Comparison of ENCODE assay signal across 15 cellular contexts in the genomic region with DNA sequence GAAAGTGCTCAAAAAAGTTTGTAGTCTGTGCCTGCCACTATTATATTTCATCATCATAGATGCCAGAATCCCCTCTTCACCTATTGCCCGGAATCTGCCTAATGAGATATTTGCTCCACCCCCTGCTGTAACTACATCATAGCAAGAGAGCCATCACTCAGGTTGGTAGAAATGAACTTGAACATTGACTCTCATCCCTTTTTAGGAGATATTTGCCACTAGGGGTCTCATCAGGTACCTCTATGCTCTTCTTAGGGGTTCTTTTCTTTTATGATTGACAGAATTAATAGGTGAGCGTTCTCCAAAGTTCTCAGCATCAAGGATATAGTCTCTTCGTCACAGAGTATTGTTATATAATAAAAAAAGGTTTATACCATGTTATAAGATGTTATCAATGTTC. TPM values are rescaled to one million over a fixed set of nuclear protein-coding genes. Genes with fewer than 3 reads are reported as not detected.
DNase-seq lines count a peak whose midpoint lies in the region; ATAC-seq and TF ChIP-seq lines count a peak whose summit lies in the region.
"Had no signal": no experiment of that assay in that cellular context is flagged by ENCODE, and none has a peak within 500 bp of the region (broad histone marks: within the 10 kb centered on the region; RNA-seq: fewer than 3 reads in every experiment).

No MANE protein-coding gene starts in this region.

- no peak overlapping the region for H2BK15ac ChIP-seq in mesendoderm (replicated peaks; ENCODE audit: low read depth)

- no TSS peak for BruUV-seq in PC-3 (replicated peaks; lab: Mats Ljungman, UMichigan)
- no TSS peak for BruUV-seq in Calu3 (replicated peaks; lab: Mats Ljungman, UMichigan)

- no peak overlapping the region for H3K23ac ChIP-seq in mesendoderm (ENCODE audit: low read length)

- H3K9me2 ChIP-seq in GM23338 (ENCODE audit: insufficient read depth) (no peaks in the 10 kb centered on the region), Loucy (replicated peaks; ENCODE audit: low read depth, low read length) (no peaks in the 10 kb centered on the region), PC-3 (replicated peaks; ENCODE audit: low read length) (no peaks in the 10 kb centered on the region)

- H3K27me3 ChIP-seq in GM23338 (ENCODE audit: insufficient read depth) = no peaks in the 10 kb centered on the region
- H3K27me3 ChIP-seq in Loucy (ENCODE audit: insufficient read depth, low read length, poor library complexity, severe bottlenecking) = no peaks in the 10 kb centered on the region
- peaks cover 23% of the 10 kb centered on the region for H3K27me3 ChIP-seq in PC-3 (ENCODE audit: low read length)
- no peaks in the 10 kb centered on the region for H3K27me3 ChIP-seq in mesendoderm (ENCODE audit: insufficient read depth, low read length, poor library complexity)
- H3K27me3 ChIP-seq: BLaER1 had no signal

- ATAC-seq in GM23338 = no peak
- ATAC-seq in PC-3 = no peak

- H3K36me3 Mint-ChIP-seq in GM23338 (ENCODE audit: low read depth) (no peaks in the 10 kb centered on the region), Calu3 (ENCODE audit: insufficient read depth, unreplicated experiment) (no peaks in the 10 kb centered on the region)
- H3K36me3 Mint-ChIP-seq: CD8-positive, alpha-beta memory T cell; IgD-negative memory B cell had no signal

- POLR2A ChIA-PET in PC-3 (lab: Charles Lee; ENCODE audit: unreplicated experiment) = no interaction called here

- H3K4me2 ChIP-seq in GM23338 (no peak overlapping the region), Loucy (ENCODE audit: low read depth, low read length, poor library complexity, severe bottlenecking) (no peak overlapping the region), PC-3 (ENCODE audit: low read length) (no peak overlapping the region), mesendoderm (ENCODE audit: low read length) (no peak overlapping the region)
- H3K4me2 ChIP-seq: BLaER1 had no signal

- no peaks in the 10 kb centered on the region for H3K4me1 Mint-ChIP-seq in GM23338
- H3K4me1 Mint-ChIP-seq in Calu3 (ENCODE audit: low read depth, unreplicated experiment) = no peaks in the 10 kb centered on the region
- H3K4me1 Mint-ChIP-seq: CD8-positive, alpha-beta memory T cell had no signal

- peak in 1 of 2 experiments; percentile 39; a peak in 2 of 4 replicates for TF ChIP-seq CTCF in GM23338 (conservative IDR thresholded peaks at IDR 0.05; ENCODE audit: low read depth in 2 of 2)
- TF ChIP-seq CTCF in Loucy (conservative IDR thresholded peaks at IDR 0.05; ENCODE audit: low read length) = peak; percentile 21; the same call in 1 of the 2 replicates
- 0 out of 2 replicates have a peak, but pooled peaks have one; percentile 13 for TF ChIP-seq CTCF in PC-3 (conservative IDR thresholded peaks at IDR 0.05; ENCODE audit: low read depth, low read length)
- TF ChIP-seq CTCF in Calu3 (IDR thresholded peaks at IDR 0.05; ENCODE audit: unreplicated experiment) = no peak

- H3K18ac ChIP-seq in mesendoderm (ENCODE audit: low read length) = no peak overlapping the region

- H3K79me2 ChIP-seq in GM23338 (replicated peaks; ENCODE audit: insufficient read depth) = no peaks in the 10 kb centered on the region
- no peaks in the 10 kb centered on the region for H3K79me2 ChIP-seq in Loucy (ENCODE audit: insufficient read depth, low read length)
- H3K79me2 ChIP-seq in PC-3 (ENCODE audit: low read length) = no peaks in the 10 kb centered on the region
- no peaks in the 10 kb centered on the region for H3K79me2 ChIP-seq in mesendoderm (ENCODE audit: control insufficient read depth, insufficient read depth, low read length)

- H3K4me3 ChIP-seq in GM23338 = no peak overlapping the region
- no peak overlapping the region for H3K4me3 ChIP-seq in Loucy (ENCODE audit: low read length, poor library complexity, severe bottlenecking)
- no peak overlapping the region for H3K4me3 ChIP-seq in PC-3 (ENCODE audit: low read length)
- H3K4me3 ChIP-seq in mesendoderm (ENCODE audit: low read length) = no peak overlapping the region
- H3K4me3 ChIP-seq: BLaER1 had no signal

- no peak overlapping the region for H4K5ac ChIP-seq in mesendoderm (ENCODE audit: low read length)

- H2AFZ ChIP-seq in GM23338 = no peak overlapping the region
- H2AFZ ChIP-seq in Loucy (ENCODE audit: low read length) = no peak overlapping the region
- no peak overlapping the region for H2AFZ ChIP-seq in PC-3 (ENCODE audit: low read length)

- no peak overlapping the region for H3K27ac ChIP-seq in GM23338 (ENCODE audit: low read depth)
- H3K27ac ChIP-seq in PC-3 (ENCODE audit: low read length) = no peak overlapping the region
- no peak overlapping the region for H3K27ac ChIP-seq in mesendoderm (ENCODE audit: low read depth, low read length)
- H3K27ac ChIP-seq: BLaER1 had no signal

- no peak overlapping the region for H2BK120ac ChIP-seq in mesendoderm (ENCODE audit: low read depth, low read length)

- H3K4me3 Mint-ChIP-seq in GM23338 = no peak overlapping the region
- H3K4me3 Mint-ChIP-seq in Calu3 (ENCODE audit: low read depth, unreplicated experiment) = no peak overlapping the region
- H3K4me3 Mint-ChIP-seq: CD8-positive, alpha-beta memory T cell; IgD-negative memory B cell had no signal

- H3K79me1 ChIP-seq in mesendoderm (ENCODE audit: low read length) = no peaks in the 10 kb centered on the region

- WGBS in mesendoderm (ENCODE audit: extremely low coverage, insufficient coverage, low lambda C conversion rate) = no CpG with 5 or more reads among the region's 3 CpGs

- no peak overlapping the region for H2BK5ac ChIP-seq in mesendoderm (ENCODE audit: low read length)

- H3K36me3 ChIP-seq in GM23338 (ENCODE audit: insufficient read depth) (no peaks in the 10 kb centered on the region), Loucy (ENCODE audit: insufficient read depth, low read length) (no peaks in the 10 kb centered on the region), PC-3 (ENCODE audit: low read depth, low read length) (no peaks in the 10 kb centered on the region), mesendoderm (ENCODE audit: control insufficient read depth, insufficient read depth, low read length) (no peaks in the 10 kb centered on the region)
- H3K36me3 ChIP-seq: BLaER1 had no signal

- H3K9ac ChIP-seq in Loucy (ENCODE audit: low read depth, low read length, poor library complexity, severe bottlenecking) (no peak overlapping the region), PC-3 (ENCODE audit: low read length) (no peak overlapping the region), mesendoderm (ENCODE audit: low read length) (no peak overlapping the region)
- H3K9ac ChIP-seq: BLaER1 had no signal

- CTCF ChIA-PET in PC-3 (lab: Charles Lee) (no interaction called here), Calu3 (lab: Charles Lee) (interaction anchor here (0.6 to 0.7 kb wide), 2 partner anchors 53 to 1150 kb away, joined by 3 to 5 read pairs; no protein-coding TSS in a partner anchor)

- H3K4ac ChIP-seq in mesendoderm (ENCODE audit: low read depth, low read length) = no peak overlapping the region

- intact Hi-C loops in PC-3 (cut with micrococcal nuclease) (no loop called here), Calu3 (cut with micrococcal nuclease; ENCODE audit: unreplicated experiment) (no loop called here)

- DNase-seq in GM23338 (ENCODE audit: low spot score) = peak; percentile 15
- no peak for DNase-seq in PC-3
- peak; percentile 11 for DNase-seq in mesendoderm
- DNase-seq in Calu3 = no peak
- no peak for DNase-seq in 8988T
- DNase-seq in hypothalamus (lab: John Stamatoyannopoulos, UW) = no peak
- DNase-seq: Caco-2; CD8-positive, alpha-beta memory T cell; H7 had no signal

- H3F3A ChIP-seq in GM23338 (replicated peaks; ENCODE audit: low read depth) (no peaks in the 10 kb centered on the region), Loucy (ENCODE audit: low read depth) (no peaks in the 10 kb centered on the region), PC-3 (ENCODE audit: low read length, unreplicated experiment) (no peaks in the 10 kb centered on the region)

- H3K9me3 Mint-ChIP-seq in GM23338 (no peaks in the 10 kb centered on the region), Calu3 (ENCODE audit: low read depth, unreplicated experiment) (no peaks in the 10 kb centered on the region)
- H3K9me3 Mint-ChIP-seq: CD8-positive, alpha-beta memory T cell; IgD-negative memory B cell had no signal

- no peak overlapping the region for H3K27ac Mint-ChIP-seq in GM23338
- H3K27ac Mint-ChIP-seq in Calu3 (ENCODE audit: unreplicated experiment) = no peak overlapping the region
- H3K27ac Mint-ChIP-seq: IgD-negative memory B cell had no signal

- H4K8ac ChIP-seq in mesendoderm (ENCODE audit: low read depth, low read length) = no peak overlapping the region

- H4K20me1 ChIP-seq in GM23338 (replicated peaks; ENCODE audit: insufficient read depth) = no peaks in the 10 kb centered on the region; the same call in 1 of the 2 replicates
- H4K20me1 ChIP-seq in Loucy (ENCODE audit: insufficient read depth, low read length, poor library complexity, severe bottlenecking) = no peaks in the 10 kb centered on the region
- no peaks in the 10 kb centered on the region for H4K20me1 ChIP-seq in PC-3 (ENCODE audit: low read length)
- H4K20me1 ChIP-seq: BLaER1 had no signal

- H3K56ac ChIP-seq in mesendoderm (ENCODE audit: low read length) = no peak overlapping the region

- H3K9me3 ChIP-seq in Loucy (ENCODE audit: insufficient read depth, low read depth, low read length) (no peaks in the 10 kb centered on the region), PC-3 (ENCODE audit: low read length) (no peaks in the 10 kb centered on the region)
- H3K9me3 ChIP-seq: BLaER1, Caco-2 had no signal

- no peak overlapping the region for H2AK5ac ChIP-seq in mesendoderm (ENCODE audit: low read length)

- H3K4me1 ChIP-seq in GM23338 (ENCODE audit: insufficient read depth) (no peaks in the 10 kb centered on the region), Loucy (ENCODE audit: insufficient read depth, low read length, poor library complexity, severe bottlenecking) (no peaks in the 10 kb centered on the region), PC-3 (ENCODE audit: insufficient read depth, low read length) (no peaks in the 10 kb centered on the region), mesendoderm (ENCODE audit: control insufficient read depth, low read depth, low read length) (no peaks in the 10 kb centered on the region)
- H3K4me1 ChIP-seq: Caco-2 had no signal

- H3K27me3 Mint-ChIP-seq in GM23338 (ENCODE audit: insufficient read depth, low read depth, poor library complexity) = peaks cover 6% of the 10 kb centered on the region
- H3K27me3 Mint-ChIP-seq in Calu3 (ENCODE audit: unreplicated experiment) = no peaks in the 10 kb centered on the region

RNA-seq across cellular contexts. Expression of gene ANKS4B, which starts 20.0 kb away (rescaled TPM):
- total RNA-seq in GM23338 (2014; rRNA removed; shearing (Covaris generic)) = 0.04 and 0.07 TPM in 2 replicates
- polyA plus RNA-seq in GM23338 (2016; fragmentation: Nextera tagmentation; extraction: Ambion mirVana) = 0.05 TPM in 1 of 2 replicates, not detected in the other
- not detected in 2 replicates for total RNA-seq in PC-3 (2014; rRNA removed)
- 0.03 TPM for polyA plus RNA-seq in mesendoderm (2013, experiment 1 of 2)
- 0.03 TPM for polyA plus RNA-seq in mesendoderm (2013, experiment 2 of 2)
- total RNA-seq in Calu3 (2022) = 3.2 and 5.5 TPM in 2 replicates
- total RNA-seq: A673; CD8-positive, alpha-beta memory T cell; G401; H7 had no signal
- polyA plus RNA-seq: CD8-positive, alpha-beta memory T cell; IgD-negative memory B cell had no signal

RNA-seq across cellular contexts. Expression of gene CRYM, which starts 24.6 kb away (rescaled TPM):
- total RNA-seq in GM23338 (2014; rRNA removed; shearing (Covaris generic)) = 15.5 and 18.0 TPM in 2 replicates
- 15.2 and 17.6 TPM in 2 replicates for polyA plus RNA-seq in GM23338 (2016; fragmentation: Nextera tagmentation; extraction: Ambion mirVana)
- total RNA-seq in PC-3 (2014; rRNA removed) (not detected in 2 replicates), Calu3 (2022) (4.1 and 7.2 TPM in 2 replicates)
- polyA plus RNA-seq in mesendoderm (2013, experiment 1 of 2) = 1.4 TPM
- polyA plus RNA-seq in mesendoderm (2013, experiment 2 of 2) = 1.3 TPM
- total RNA-seq: A673; Caco-2; CD8-positive, alpha-beta memory T cell; G401 had no signal
- polyA plus RNA-seq: CD8-positive, alpha-beta memory T cell; IgD-negative memory B cell had no signal

RNA-seq across cellular contexts. Expression of gene ZP2, which starts 42.1 kb away (rescaled TPM):
- total RNA-seq in GM23338 (2014; rRNA removed; shearing (Covaris generic)) = 0.16 TPM in 1 of 2 replicates, not detected in the other
- not detected in 2 replicates for polyA plus RNA-seq in GM23338 (2016; fragmentation: Nextera tagmentation; extraction: Ambion mirVana)
- total RNA-seq in PC-3 (2014; rRNA removed) = not detected in 2 replicates
- polyA plus RNA-seq in mesendoderm (2013, experiment 1 of 2) = 0.01 TPM
- not detected for polyA plus RNA-seq in mesendoderm (2013, experiment 2 of 2)
- not detected in 2 replicates for total RNA-seq in Calu3 (2022)
- total RNA-seq: A673; Caco-2; CD8-positive, alpha-beta memory T cell; G401; H7; HT-29 had no signal
- polyA plus RNA-seq: CD8-positive, alpha-beta memory T cell; IgD-negative memory B cell had no signal

Comparison
In these comparisons a context has a peak if more than half of its experiments do, and no peak if none do; other contexts are left out.
1. DNase-seq: peak in GM23338 (single experiment) and mesendoderm (single experiment); none in PC-3 (single experiment), Calu3 (single experiment), 8988T (single experiment) and hypothalamus (0 of 51).